ENCODE assay signal across 18 cellular contexts in genomic region chr3:156782319-156782718, GRCh38. TPM values are rescaled to one million over a fixed set of nuclear protein-coding genes. Genes with fewer than 3 reads are reported as not detected.
DNase-seq lines count a peak whose midpoint lies in the region; ATAC-seq, FAIRE-seq and TF ChIP-seq lines count a peak whose summit lies in the region.
"Had no signal": no experiment of that assay in that cellular context is flagged by ENCODE, and none has a peak within 500 bp of the region (broad histone marks: within the 10 kb centered on the region; RNA-seq: fewer than 3 reads in every experiment).

No MANE protein-coding gene starts in this region.

- peak; percentile 82 for FAIRE-seq in endothelial cell of umbilical vein (lab: Jason Lieb, UNC)
- FAIRE-seq: D721Med, H54 had no signal

- H3K4me3 ChIP-seq in SJSA1: no peak overlapping the region
- H3K4me3 ChIP-seq in endothelial cell of umbilical vein (replicated peaks in 1 of 3; ENCODE audit: insufficient read depth in 1 of 3, low read depth in 1 of 3, low read length in 3 of 3): no peak overlapping the region
- H3K4me3 ChIP-seq in neutrophil (ENCODE audit: low read depth in 1 of 2, low read length in 1 of 2): no peak overlapping the region

- intact Hi-C loops in endothelial cell of umbilical vein (cut with micrococcal nuclease): no loop called here

- CTCF ChIA-PET in endothelial cell of umbilical vein (lab: Charles Lee): no interaction called here

- H4K20me1 ChIP-seq in endothelial cell of umbilical vein (replicated peaks; ENCODE audit: control insufficient read depth, extremely low read depth, insufficient read depth, low read length): no peaks in the 10 kb centered on the region

- no peak for TF ChIP-seq POLR2A in endothelial cell of umbilical vein (IDR thresholded peaks at IDR 0.05; ENCODE audit: low read depth, low read length)

- BruUV-seq in endothelial cell of umbilical vein (replicated peaks; lab: Mats Ljungman, UMichigan): no TSS peak

- peak; percentile 47 for DNase-seq in ELR (ENCODE audit: low read depth)
- DNase-seq in SJSA1 (ENCODE audit: low read depth in 1 of 2, low spot score in 2 of 2): no peak
- DNase-seq in endothelial cell of umbilical vein (ENCODE audit: low read depth, low spot score): peak; percentile 26
- DNase-seq in DMS 273 (lab: John Stamatoyannopoulos, UW; ENCODE audit: unreplicated experiment): no peak
- DNase-seq in NCI-H1436 treated with DMSO at 0.1 percent for 48 hours (lab: John Stamatoyannopoulos, UW): no peak
- DNase-seq in amniotic stem cell (lab: John Stamatoyannopoulos, UW): no peak
- DNase-seq: C1 segment of cervical spinal cord; DMS79 treated with DMSO at 0.1 percent for 48 hours; NCI-H1092 treated with DMSO at 0.1 percent for 48 hours; NCI-H2081 treated with DMSO at 0.1 percent for 48 hours; NK-92 treated with Interleukin-12 subunit alpha and Interleukin-12 subunit beta, amount 100 ng/mL, for 24 hours; SHP77 had no signal

- peak overlapping the region; percentile 67 for H3K27ac ChIP-seq in SJSA1
- peak overlapping the region; percentile 98 for H3K27ac ChIP-seq in endothelial cell of umbilical vein (ENCODE audit: insufficient read depth, low read depth, low read length)
- peak overlapping the region; percentile 59 for H3K27ac ChIP-seq in neutrophil

- POLR2A ChIA-PET in endothelial cell of umbilical vein (lab: Charles Lee): no interaction called here

- H3K9me1 ChIP-seq in endothelial cell of umbilical vein (replicated peaks; ENCODE audit: control insufficient read depth, extremely low read depth, insufficient read depth, low read length): no peaks in the 10 kb centered on the region

- H3K36me3 ChIP-seq in SJSA1 (no peaks in the 10 kb centered on the region), endothelial cell of umbilical vein (ENCODE audit: control insufficient read depth in 2 of 2, extremely low read depth in 1 of 2, insufficient read depth in 2 of 2, low read length in 2 of 2) (no peaks in the 10 kb centered on the region), neutrophil (no peaks in the 10 kb centered on the region)

- no peak overlapping the region for H3K4me2 ChIP-seq in endothelial cell of umbilical vein (ENCODE audit: insufficient read depth, low read length)

- peak overlapping the region; percentile 13 for H3K9ac ChIP-seq in endothelial cell of umbilical vein (replicated peaks; ENCODE audit: extremely low read depth, insufficient read depth, low read length)

- ATAC-seq in HG02981 (IDR thresholded peaks at IDR 0.05; ENCODE audit: unreplicated experiment): no peak
- ATAC-seq: SK-N-SH treated with all-trans-retinoic acid at 6 μM for 48 hours had no signal

- dilution Hi-C loops in endothelial cell of umbilical vein (cut with MboI; ENCODE audit: extremely low pct_ligation_motif_present, low sequenced_read_pairs): no loop called here

- H3K9me3 ChIP-seq in SJSA1 (replicated peaks) (no peaks in the 10 kb centered on the region), endothelial cell of umbilical vein (replicated peaks; ENCODE audit: control insufficient read depth, insufficient read depth, low read length) (no peaks in the 10 kb centered on the region), neutrophil (no peaks in the 10 kb centered on the region)

- H3K4me1 ChIP-seq in SJSA1 (replicated peaks) (peaks cover 40% of the 10 kb centered on the region), endothelial cell of umbilical vein (ENCODE audit: control insufficient read depth, extremely low read depth, insufficient read depth, low read length) (peaks cover 34% of the 10 kb centered on the region), neutrophil (ENCODE audit: control insufficient read depth in 1 of 2, insufficient read depth in 1 of 2, low read depth in 1 of 2, low read length in 1 of 2) (peaks cover 0 to 14% of the 10 kb centered on the region in 2 experiments)

- no peaks in the 10 kb centered on the region for H3K79me2 ChIP-seq in endothelial cell of umbilical vein (ENCODE audit: control insufficient read depth, insufficient read depth, low read length)

- TF ChIP-seq CTCF in endothelial cell of umbilical vein (IDR thresholded peaks at IDR 0.05; ENCODE audit: extremely low read depth in 1 of 2, insufficient read depth in 1 of 2, low read depth in 1 of 2, low read length in 2 of 2) (no peak), neutrophil (IDR thresholded peaks at IDR 0.05) (no peak)

- H3K27me3 ChIP-seq in SJSA1 (replicated peaks) (no peaks in the 10 kb centered on the region), endothelial cell of umbilical vein (ENCODE audit: control insufficient read depth in 2 of 2, insufficient read depth in 2 of 2, low read length in 2 of 2) (no peaks in the 10 kb centered on the region), neutrophil (no peaks in the 10 kb centered on the region)

- H2AFZ ChIP-seq in endothelial cell of umbilical vein (ENCODE audit: low read depth, low read length): no peak overlapping the region

TF ChIP-seq in endothelial cell of umbilical vein, 7 proteins besides CTCF, POLR2A, EP300 and RAD21:
- peak; percentile 27 for TF ChIP-seq JUN (IDR thresholded peaks at IDR 0.05; ENCODE audit: borderline replicate concordance, insufficient read depth, insufficient read length, low read depth)
- TF ChIP-seq MAX (IDR thresholded peaks at IDR 0.05; ENCODE audit: insufficient read depth, insufficient read length): no peak
- peak; percentile 56 for TF ChIP-seq GATA2 (IDR thresholded peaks at IDR 0.05; ENCODE audit: insufficient read depth, insufficient read length, low read depth, low read length)
TF ChIP-seq in endothelial cell of umbilical vein: peak in this region for 2.

RNA-seq across cellular contexts. Expression of gene LEKR1, which starts 43.8 kb away (rescaled TPM):
- 0.16 TPM in 1 of 2 replicates, not detected in the other for total RNA-seq in SJSA1 (2014; rRNA removed; shearing (Covaris generic))
- 0.21 and 0.64 TPM in 2 replicates for total RNA-seq in endothelial cell of umbilical vein
- polyA plus RNA-seq in endothelial cell of umbilical vein: 0.07 and 0.16 TPM in 2 replicates
- 0.10 and 0.13 TPM in 2 replicates for polyA plus RNA-seq in endothelial cell of umbilical vein (2011; cell fraction: cytosol; rRNA removed)
- 0.27 and 0.42 TPM in 2 replicates for polyA plus RNA-seq in endothelial cell of umbilical vein (2011; cell fraction: nucleus; rRNA removed)
- polyA plus RNA-seq in endothelial cell of umbilical vein (2012): 0.13 TPM in 1 of 2 replicates, not detected in the other
- 0.51 and 1.4 TPM in 2 replicates for polyA minus RNA-seq in endothelial cell of umbilical vein
- 1.4 TPM for polyA minus RNA-seq in endothelial cell of umbilical vein (2011; cell fraction: cytosol; rRNA and poly(A)+ RNA removed)
- 2.6 and 4.0 TPM in 2 replicates for polyA minus RNA-seq in endothelial cell of umbilical vein (2011; cell fraction: nucleus; rRNA and poly(A)+ RNA removed)
- total RNA-seq: G401 had no signal

Comparison
In these comparisons a context has a peak if more than half of its experiments do, and no peak if none do; other contexts are left out.
1. DNase-seq: peak in ELR (single experiment) and endothelial cell of umbilical vein (single experiment); none in SJSA1 (0 of 2), DMS 273 (single experiment), NCI-H1436 treated with DMSO at 0.1 percent for 48 hours (single experiment) and amniotic stem cell (single experiment).
2. Peak in every context shown above with its lines, with median percentiles within 50 percentile points of each other: H3K27ac ChIP-seq.